ENCODE assay signal across 8 cellular contexts in genomic region chr6:70686548-70687133, GRCh38. TPM values are rescaled to one million over a fixed set of nuclear protein-coding genes. Genes with fewer than 3 reads are reported as not detected.
DNase-seq lines count a peak whose midpoint lies in the region; FAIRE-seq and TF ChIP-seq lines count a peak whose summit lies in the region.

No MANE protein-coding gene starts in this region.

- peaks cover 8% of the 10 kb centered on the region for H3K9me3 Mint-ChIP-seq in activated T-helper 1 cell treated with anti-CD3 and anti-CD28 coated beads, Interleukin-12 subunit alpha, Interleukin-12 subunit beta, Interleukin-2, Interleukin-4 antibody, amounts not matched to agents 30 ng/mL and 10 ng/mL and 1 ng/mL, durations not matched to agents 14 hours and 24 hours and 36 hours

- CTCF ChIA-PET in AG04450 (lab: Charles Lee) = interaction anchor here (0.6 to 4.3 kb wide), 32 partner anchors 9 to 466 kb away, joined by 3 to 29 read pairs (median 5); no protein-coding TSS in a partner anchor

- H3K9me3 ChIP-seq in AG04450 (ENCODE audit: control insufficient read depth, insufficient read depth, low read length) = no peaks in the 10 kb centered on the region
- H3K9me3 ChIP-seq in keratinocyte (ENCODE audit: control insufficient read depth, low read depth, low read length) = no peaks in the 10 kb centered on the region
- no peaks in the 10 kb centered on the region for H3K9me3 ChIP-seq in vagina

- H3K4me2 ChIP-seq in keratinocyte (ENCODE audit: control insufficient read depth, extremely low read depth, insufficient read depth, low read depth, low read length) = no peak overlapping the region

- H3K4me3 Mint-ChIP-seq in activated T-helper 1 cell treated with anti-CD3 and anti-CD28 coated beads, Interleukin-12 subunit alpha, Interleukin-12 subunit beta, Interleukin-2, Interleukin-4 antibody, amounts not matched to agents 30 ng/mL and 10 ng/mL and 1 ng/mL, durations not matched to agents 14 hours and 24 hours and 36 hours = no peak overlapping the region

- TF ChIP-seq CTCF in AG04450 (IDR thresholded peaks at IDR 0.05; ENCODE audit: low read depth, low read length) = peak; percentile 64
- TF ChIP-seq CTCF in GM12875 (IDR thresholded peaks at IDR 0.05; ENCODE audit: borderline replicate concordance, insufficient read depth, low read depth, low read length) = peak; percentile 29; the same call in 1 of the 2 replicates
- TF ChIP-seq CTCF in astrocyte of the cerebellum (IDR thresholded peaks at IDR 0.05; ENCODE audit: low read depth, low read length, missing control alignments) = peak; percentile 24
- peak in 2 of 3 experiments; percentile 25 to 28 for TF ChIP-seq CTCF in keratinocyte (optimal IDR thresholded peaks at IDR 0.05 in 1 of 3, IDR thresholded peaks at IDR 0.05 in 1 of 3, conservative IDR thresholded peaks at IDR 0.05 in 1 of 3; ENCODE audit: extremely low read depth in 1 of 3, insufficient read depth in 2 of 3, low read length in 3 of 3)
- TF ChIP-seq CTCF in vagina (IDR thresholded peaks at IDR 0.05) = peak; percentile 41 to 81 (median 78)

- no peaks in the 10 kb centered on the region for H3K79me2 ChIP-seq in keratinocyte (ENCODE audit: control insufficient read depth, insufficient read depth, low read length)

- no peaks in the 10 kb centered on the region for H3K27me3 ChIP-seq in AG04450 (ENCODE audit: control insufficient read depth, insufficient read depth, low read length)
- no peaks in the 10 kb centered on the region for H3K27me3 ChIP-seq in keratinocyte (ENCODE audit: control insufficient read depth, extremely low read depth, insufficient read depth, low read length)
- H3K27me3 ChIP-seq in vagina = no peaks in the 10 kb centered on the region

- in situ Hi-C loops in astrocyte of the cerebellum (cut with HindIII; ENCODE audit: low sequenced_read_pairs) = loop anchor here (25.0 kb wide), 1 partner anchor 174 kb away; no protein-coding TSS in a partner anchor

- no peaks in the 10 kb centered on the region for H3K27me3 Mint-ChIP-seq in activated T-helper 1 cell treated with anti-CD3 and anti-CD28 coated beads, Interleukin-12 subunit alpha, Interleukin-12 subunit beta, Interleukin-2, Interleukin-4 antibody, amounts not matched to agents 30 ng/mL and 10 ng/mL and 1 ng/mL, durations not matched to agents 14 hours and 24 hours and 36 hours (ENCODE audit: insufficient read depth)

- POLR2A ChIA-PET in AG04450 (lab: Yijun Ruan, JAX) = interaction anchor here (1.0 to 1.4 kb wide), 2 partner anchors 19 to 273 kb away, joined by 3 read pairs; partner anchors contain the start of genes FAM135A and SMAP1

- H3K36me3 Mint-ChIP-seq in activated T-helper 1 cell treated with anti-CD3 and anti-CD28 coated beads, Interleukin-12 subunit alpha, Interleukin-12 subunit beta, Interleukin-2, Interleukin-4 antibody, amounts not matched to agents 30 ng/mL and 10 ng/mL and 1 ng/mL, durations not matched to agents 14 hours and 24 hours and 36 hours (ENCODE audit: low read depth) = peaks cover 3% of the 10 kb centered on the region

- DNase-seq in AG04450 (ENCODE audit: low read depth, low spot score) (no peak), NCI-H2029 (lab: John Stamatoyannopoulos, UW) (peak; percentile 30), astrocyte of the cerebellum (ENCODE audit: low read depth) (peak; percentile 20), keratinocyte (ENCODE audit: low read depth, low spot score) (no peak), vagina (ENCODE audit: extremely low spot score in 2 of 2) (no peak), occipital lobe (lab: John Stamatoyannopoulos, UW) (no peak)
- no peak for DNase-seq in activated T-helper 1 cell treated with anti-CD3 and anti-CD28 coated beads, Interleukin-12 subunit alpha, Interleukin-12 subunit beta, Interleukin-2, Interleukin-4 antibody, amounts not matched to agents 30 ng/mL and 10 ng/mL and 1 ng/mL, durations not matched to agents 14 hours and 24 hours and 36 hours (ENCODE audit: low spot score)

- no peak overlapping the region for H3K4me3 ChIP-seq in AG04450 (ENCODE audit: low read depth, low read length)
- no peak overlapping the region for H3K4me3 ChIP-seq in GM12875 (ENCODE audit: low read depth, low read length)
- no peak overlapping the region for H3K4me3 ChIP-seq in astrocyte of the cerebellum (ENCODE audit: low read depth, low read length)
- no peak overlapping the region for H3K4me3 ChIP-seq in keratinocyte (ENCODE audit: control insufficient read depth in 2 of 3, extremely low read depth in 1 of 3, insufficient read depth in 2 of 3, low read depth in 1 of 3, low read length in 3 of 3)
- no peak overlapping the region for H3K4me3 ChIP-seq in vagina

- H3K9ac ChIP-seq in keratinocyte (ENCODE audit: control insufficient read depth, extremely low read depth, insufficient read depth, low read length) = no peak overlapping the region

- no peak for FAIRE-seq in keratinocyte (lab: Jason Lieb, UNC)

- TF ChIP-seq POLR2A in vagina (IDR thresholded peaks at IDR 0.05) = no peak

- H3K27ac ChIP-seq in AG04450 (ENCODE audit: low read depth, low read length) = no peak overlapping the region
- H3K27ac ChIP-seq in keratinocyte (ENCODE audit: control insufficient read depth, insufficient read depth, low read length) = no peak overlapping the region
- no peak overlapping the region for H3K27ac ChIP-seq in vagina

- dilution Hi-C loops in keratinocyte (cut with MboI; ENCODE audit: extremely low pct_ligation_motif_present, low sequenced_read_pairs) = no loop called here

- intact Hi-C loops in vagina (cut with DNase I) = no loop called here
- intact Hi-C loops in activated T-helper 1 cell treated with anti-CD3 and anti-CD28 coated beads, Interleukin-12 subunit alpha, Interleukin-12 subunit beta, Interleukin-2, Interleukin-4 antibody, amounts not matched to agents 30 ng/mL and 10 ng/mL and 1 ng/mL, durations not matched to agents 14 hours and 24 hours and 36 hours (cut with micrococcal nuclease) = loop anchor here (1.0 to 5.0 kb wide), 6 partner anchors 18 to 374 kb away; no protein-coding TSS in a partner anchor

- H3K36me3 ChIP-seq in keratinocyte (ENCODE audit: control insufficient read depth in 2 of 2, extremely low read depth in 1 of 2, insufficient read depth in 2 of 2, low read length in 2 of 2) = no peaks in the 10 kb centered on the region
- no peaks in the 10 kb centered on the region for H3K36me3 ChIP-seq in vagina

- H3K27ac Mint-ChIP-seq in activated T-helper 1 cell treated with anti-CD3 and anti-CD28 coated beads, Interleukin-12 subunit alpha, Interleukin-12 subunit beta, Interleukin-2, Interleukin-4 antibody, amounts not matched to agents 30 ng/mL and 10 ng/mL and 1 ng/mL, durations not matched to agents 14 hours and 24 hours and 36 hours = no peak overlapping the region

- no peak overlapping the region for H2AFZ ChIP-seq in keratinocyte (ENCODE audit: control insufficient read depth, low read length)

- H3K4me1 Mint-ChIP-seq in activated T-helper 1 cell treated with anti-CD3 and anti-CD28 coated beads, Interleukin-12 subunit alpha, Interleukin-12 subunit beta, Interleukin-2, Interleukin-4 antibody, amounts not matched to agents 30 ng/mL and 10 ng/mL and 1 ng/mL, durations not matched to agents 14 hours and 24 hours and 36 hours (ENCODE audit: low read depth) = peaks cover 42% of the 10 kb centered on the region

- H4K20me1 ChIP-seq in keratinocyte (ENCODE audit: control insufficient read depth, extremely low read depth, insufficient read depth, low read length) = peaks cover 10% of the 10 kb centered on the region

- H3K9me1 ChIP-seq in keratinocyte (ENCODE audit: control insufficient read depth, extremely low read depth, insufficient read depth, low read length) = no peaks in the 10 kb centered on the region

- H3K4me1 ChIP-seq in keratinocyte (ENCODE audit: control insufficient read depth, extremely low read depth, insufficient read depth, low read length) (no peaks in the 10 kb centered on the region), vagina (peaks cover 15% of the 10 kb centered on the region)

RNA-seq across cellular contexts. Expression of gene SMAP1, which starts 19.0 kb away (rescaled TPM):
- polyA plus RNA-seq in AG04450 (2011; rRNA removed) (23.6 and 25.0 TPM in 2 replicates), keratinocyte (12.2 to 16.5 TPM (median 16.2 TPM) in 3 replicates)
- polyA minus RNA-seq in AG04450 (2011; rRNA and poly(A)+ RNA removed) = 21.2 and 23.5 TPM in 2 replicates
- polyA plus RNA-seq in keratinocyte (2011; ENCODE audit: low read depth) = 38.6 TPM
- polyA plus RNA-seq in keratinocyte (2011; cell fraction: cytosol; rRNA removed) = 16.6 and 26.8 TPM in 2 replicates
- 13.1 and 15.0 TPM in 2 replicates for polyA plus RNA-seq in keratinocyte (2011; cell fraction: nucleus; rRNA removed)
- 14.8 and 21.3 TPM in 2 replicates for polyA plus RNA-seq in keratinocyte (2012; ENCODE audit: low replicate concordance)
- polyA minus RNA-seq in keratinocyte = 13.1 to 17.0 TPM (median 13.1 TPM) in 3 replicates
- 13.0 TPM for polyA minus RNA-seq in keratinocyte (2011; cell fraction: cytosol; rRNA and poly(A)+ RNA removed)
- 7.8 and 13.2 TPM in 2 replicates for polyA minus RNA-seq in keratinocyte (2011; cell fraction: nucleus; rRNA and poly(A)+ RNA removed)
- total RNA-seq in vagina (26.3 TPM), occipital lobe (61.5 TPM)
- total RNA-seq in activated T-helper 1 cell treated with anti-CD3 and anti-CD28 coated beads, Interleukin-12 subunit alpha, Interleukin-12 subunit beta, Interleukin-2, Interleukin-4 antibody, amounts not matched to agents 30 ng/mL and 10 ng/mL and 1 ng/mL, durations not matched to agents 14 hours and 24 hours and 36 hours = 24.3 and 26.3 TPM in 2 replicates

Comparison
In these comparisons a context has a peak if more than half of its experiments do, and no peak if none do; other contexts are left out.
1. DNase-seq: peak in NCI-H2029 (single experiment) and astrocyte of the cerebellum (single experiment); none in AG04450 (single experiment), keratinocyte (single experiment), vagina (0 of 2), activated T-helper 1 cell treated with anti-CD3 and anti-CD28 coated beads, Interleukin-12 subunit alpha, Interleukin-12 subunit beta, Interleukin-2, Interleukin-4 antibody, amounts not matched to agents 30 ng/mL and 10 ng/mL and 1 ng/mL, durations not matched to agents 14 hours and 24 hours and 36 hours (single experiment) and occipital lobe (single experiment).
2. CTCF ChIP-seq: peak in every context shown above with its lines; median percentile 78 in vagina; 64 in AG04450; 29 in GM12875; 26 in keratinocyte; 24 in astrocyte of the cerebellum.